In genomic region chr14:57069702-57070101, GRCh38 we compare ENCODE assay signal across 24 cellular contexts.
DNase-seq lines count a peak whose midpoint lies in the region; FAIRE-seq and TF ChIP-seq lines count a peak whose summit lies in the region.
"Had no signal": no experiment of that assay in that cellular context is flagged by ENCODE, and none has a peak within 500 bp of the region (broad histone marks: within the 10 kb centered on the region; RNA-seq: fewer than 3 reads in every experiment).

No MANE protein-coding gene starts in this region.

- no peaks in the 10 kb centered on the region for H3K36me3 Mint-ChIP-seq in type B pancreatic cell
- H3K36me3 Mint-ChIP-seq: CD14-positive monocyte; CD8-positive, alpha-beta memory T cell had no signal

- H3K36me3 ChIP-seq in A673 (ENCODE audit: insufficient read depth, low read length, poor library complexity, severe bottlenecking), result no peaks in the 10 kb centered on the region
- H3K36me3 ChIP-seq: BE2C; BLaER1 treated with 17β-estradiol and CSF1 and Interleukin-3, amounts not matched to agents 10 nM and 100 nM; HAP-1 had no signal

- H3K9me3 Mint-ChIP-seq in type B pancreatic cell, result no peaks in the 10 kb centered on the region
- H3K9me3 Mint-ChIP-seq: CD4-positive, alpha-beta T cell; HFFc6 had no signal

- DNase-seq in D721Med (ENCODE audit: insufficient read length, low spot score), result no peak
- DNase-seq in HTR-8/SVneo (ENCODE audit: insufficient read length, low spot score), result no peak
- DNase-seq in NCI-H69 (lab: John Stamatoyannopoulos, UW), result peak; percentile 16
- no peak for DNase-seq in urothelium cell line (ENCODE audit: low spot score)
- DNase-seq in type B pancreatic cell (ENCODE audit: extremely low spot score, unreplicated experiment), result no peak
- DNase-seq in A673 (ENCODE audit: low spot score), result no peak
- DNase-seq in putamen (ENCODE audit: low spot score), result no peak
- DNase-seq: ACHN; AML-193; BE2C; CD4-positive, alpha-beta T cell; CD8-positive, alpha-beta memory T cell; DMS153; DND-41; GDM1; GOT3; HFFc6 had no signal

- peaks cover 82% of the 10 kb centered on the region for H3K4me1 ChIP-seq in A673 (ENCODE audit: insufficient read depth, low read length, poor library complexity, severe bottlenecking)
- H3K4me1 ChIP-seq: BE2C; BLaER1 treated with 17β-estradiol and CSF1 and Interleukin-3, amounts not matched to agents 10 nM and 100 nM had no signal

- POLR2A ChIA-PET in A673 (lab: Charles Lee; ENCODE audit: low non-redundant PET), result no interaction called here

- BruUV-seq in A673 (replicated peaks; lab: Mats Ljungman, UMichigan), result no TSS peak

- peak; percentile 63 for FAIRE-seq in D721Med (lab: Jason Lieb, UNC)
- peak; percentile 72 for FAIRE-seq in HTR-8/SVneo (lab: Jason Lieb, UNC)
- FAIRE-seq in urothelium cell line (lab: Jason Lieb, UNC), result peak; percentile 74
- FAIRE-seq: A204.1, GM12878, GM19239, H54 had no signal

- H3K4me1 Mint-ChIP-seq in type B pancreatic cell (ENCODE audit: unreplicated experiment), result no peaks in the 10 kb centered on the region
- H3K4me1 Mint-ChIP-seq: CD14-positive monocyte; CD8-positive, alpha-beta memory T cell had no signal

- H3K27ac ChIP-seq in A673 (ENCODE audit: low read depth, low read length, poor library complexity, severe bottlenecking), result no peak overlapping the region
- H3K27ac ChIP-seq: BLaER1 treated with 17β-estradiol and CSF1 and Interleukin-3, amounts not matched to agents 10 nM and 100 nM had no signal

- no peak for TF ChIP-seq CTCF in D721Med (IDR thresholded peaks at IDR 0.05; ENCODE audit: insufficient read depth, missing control alignments)
- no peak for TF ChIP-seq CTCF in type B pancreatic cell (conservative IDR thresholded peaks at IDR 0.05)
- no peak for TF ChIP-seq CTCF in A673 (conservative IDR thresholded peaks at IDR 0.05; ENCODE audit: low read depth, low read length)

- H3K4me3 Mint-ChIP-seq in type B pancreatic cell, result no peak overlapping the region
- H3K4me3 Mint-ChIP-seq: CD14-positive monocyte; CD4-positive, alpha-beta T cell; CD8-positive, alpha-beta memory T cell; HFFc6 had no signal

- H3K27ac Mint-ChIP-seq in type B pancreatic cell, result no peak overlapping the region
- H3K27ac Mint-ChIP-seq: CD14-positive monocyte; CD4-positive, alpha-beta T cell; CD8-positive, alpha-beta memory T cell; HFFc6 had no signal

- intact Hi-C loops in A673 (cut with micrococcal nuclease; ENCODE audit: unreplicated experiment), result loop anchor here (5.0 to 10.0 kb wide), 5 partner anchors 118 to 577 kb away; partner anchors contain the start of gene OTX2

- H3K27me3 ChIP-seq in A673 (replicated peaks; ENCODE audit: insufficient read depth, low read depth, low read length, poor library complexity), result no peaks in the 10 kb centered on the region
- H3K27me3 ChIP-seq: BLaER1 treated with 17β-estradiol and CSF1 and Interleukin-3, amounts not matched to agents 10 nM and 100 nM had no signal

- peaks cover 55% of the 10 kb centered on the region for H3K27me3 Mint-ChIP-seq in type B pancreatic cell

- H3K4me3 ChIP-seq in A673 (ENCODE audit: low read depth, low read length, poor library complexity, severe bottlenecking), result no peak overlapping the region
- H3K4me3 ChIP-seq: BLaER1 treated with 17β-estradiol and CSF1 and Interleukin-3, amounts not matched to agents 10 nM and 100 nM; GM12878; HAP-1 had no signal

- H3K9me3 ChIP-seq in A673 (ENCODE audit: low read depth, low read length, poor library complexity, severe bottlenecking), result no peaks in the 10 kb centered on the region
- H3K9me3 ChIP-seq: BE2C; BLaER1 treated with 17β-estradiol and CSF1 and Interleukin-3, amounts not matched to agents 10 nM and 100 nM; HAP-1 had no signal

- CTCF ChIA-PET in A673 (lab: Charles Lee), result no interaction called here
